Comparison of ENCODE assay signal across 12 cellular contexts in genomic region chr13:41848435-41849255, GRCh38.
DNase-seq lines count a peak whose midpoint lies in the region; ATAC-seq and TF ChIP-seq lines count a peak whose summit lies in the region.
"Had no signal": no experiment of that assay in that cellular context is flagged by ENCODE, and none has a peak within 500 bp of the region (broad histone marks: within the 10 kb centered on the region; RNA-seq: fewer than 3 reads in every experiment).

No MANE protein-coding gene starts in this region.

- TF ChIP-seq CTCF in foreskin fibroblast (IDR thresholded peaks at IDR 0.05; ENCODE audit: low read depth, low read length) (peak; percentile 12), retinal pigment epithelial cell (conservative IDR thresholded peaks at IDR 0.05; ENCODE audit: low read depth, low read length) (peak; percentile 27)

- peak; percentile 6 for DNase-seq in NCI-H526 treated with DMSO at 0.1 percent for 48 hours (lab: John Stamatoyannopoulos, UW)
- DNase-seq in NCI-H526 (lab: John Stamatoyannopoulos, UW) = no peak
- DNase-seq in foreskin fibroblast = peak in 1 of 2 donors; percentile 55
- DNase-seq in retinal pigment epithelial cell (ENCODE audit: low read depth) = no peak
- DNase-seq in stimulated activated CD4-positive, alpha-beta T cell treated with anti-CD3 and anti-CD28 coated beads, Interleukin-4, amount 100 ng/mL, for 1 hour = no peak
- DNase-seq in inferior parietal cortex (ENCODE audit: extremely low spot score) = no peak
- DNase-seq: activated CD4-positive, alpha-beta T cell treated with anti-CD3 and anti-CD28 coated beads, Interleukin-2, amount 50 U/mL, for 48 hours; KBM-7; uterus had no signal

- H3K4me3 ChIP-seq in foreskin fibroblast (ENCODE audit: low read depth in 1 of 2, low read length in 2 of 2) (no peak overlapping the region), retinal pigment epithelial cell (ENCODE audit: low read length) (no peak overlapping the region)
- H3K4me3 ChIP-seq: lung, uterus had no signal

- ATAC-seq in SK-N-SH treated with all-trans-retinoic acid at 6 μM for 48 hours (no peak), HG03039 (IDR thresholded peaks at IDR 0.05; ENCODE audit: unreplicated experiment) (no peak)

TF ChIP-seq in SK-N-SH treated with all-trans-retinoic acid at 6 μM for 48 hours, 23 proteins besides CTCF, POLR2A, EP300 and RAD21:
- TF ChIP-seq ZNF70 (CRISPR knock-in tag; IDR thresholded peaks at IDR 0.05) = no peak
- TF ChIP-seq TSHZ2 (CRISPR knock-in tag; IDR thresholded peaks at IDR 0.05) = no peak
- no peak for TF ChIP-seq CSDC2 (CRISPR knock-in tag; IDR thresholded peaks at IDR 0.05)
- no peak for TF ChIP-seq ARNTL (CRISPR knock-in tag; IDR thresholded peaks at IDR 0.05; ENCODE audit: borderline replicate concordance, low read depth)
- TF ChIP-seq OSR1 (CRISPR knock-in tag; IDR thresholded peaks at IDR 0.05) = no peak
- TF ChIP-seq RARB (CRISPR knock-in tag; IDR thresholded peaks at IDR 0.05) = no peak
- no peak for TF ChIP-seq POU6F1 (CRISPR knock-in tag; IDR thresholded peaks at IDR 0.05; ENCODE audit: borderline replicate concordance, low read depth)
- peak; percentile 12; the same call in 1 of the 2 replicates for TF ChIP-seq ISL1 (CRISPR knock-in tag; IDR thresholded peaks at IDR 0.05)
- no peak for TF ChIP-seq TCF4 (CRISPR knock-in tag; IDR thresholded peaks at IDR 0.05; ENCODE audit: borderline replicate concordance)
